In genomic region chr10:652226-652625, GRCh38 we compare ENCODE assay signal across 28 cellular contexts. TPM values are rescaled to one million over a fixed set of nuclear protein-coding genes. Genes with fewer than 3 reads are reported as not detected.
DNase-seq lines count a peak whose midpoint lies in the region; ATAC-seq and TF ChIP-seq lines count a peak whose summit lies in the region.
"Had no signal": no experiment of that assay in that cellular context is flagged by ENCODE, and none has a peak within 500 bp of the region (broad histone marks: within the 10 kb centered on the region; RNA-seq: fewer than 3 reads in every experiment).

No MANE protein-coding gene starts in this region.

- H3K27ac ChIP-seq in prostate gland: no peak overlapping the region
- H3K27ac ChIP-seq: BLaER1, RWPE1, thoracic aorta had no signal

- H3K4me1 Mint-ChIP-seq in glutamatergic neuron (ENCODE audit: low read depth, unreplicated experiment): peaks cover 20% of the 10 kb centered on the region
- H3K4me1 Mint-ChIP-seq: activated B cell treated with CpG ODN at 0.5 μM for 24 hours; activated naive CD4-positive, alpha-beta T cell treated with anti-CD3 and anti-CD28 coated beads, Interleukin-2, amount 50 U/mL, for 24 hours; memory B cell; naive B cell had no signal

- 87% methylated on average over 15 of the region's 15 CpGs for WGBS in prostate gland

- intact Hi-C loops in posterior vena cava (cut with DNase I) (no loop called here), prostate gland (cut with DNase I) (no loop called here)

- no peaks in the 10 kb centered on the region for H3K4me1 ChIP-seq in prostate gland (replicated peaks)

- no peaks in the 10 kb centered on the region for H3K9me3 ChIP-seq in prostate gland
- H3K9me3 ChIP-seq: thoracic aorta had no signal

- no peaks in the 10 kb centered on the region for H3K36me3 Mint-ChIP-seq in glutamatergic neuron (ENCODE audit: unreplicated experiment)
- H3K36me3 Mint-ChIP-seq: activated naive CD4-positive, alpha-beta T cell treated with anti-CD3 and anti-CD28 coated beads, Interleukin-2, amount 50 U/mL, for 24 hours; memory B cell; naive B cell had no signal

- no peak overlapping the region for H3K4me3 ChIP-seq in prostate gland
- H3K4me3 ChIP-seq: BLaER1, thoracic aorta had no signal

- peaks cover 2% of the 10 kb centered on the region for H3K9me3 Mint-ChIP-seq in glutamatergic neuron (ENCODE audit: unreplicated experiment)
- H3K9me3 Mint-ChIP-seq: activated B cell treated with CpG ODN at 0.5 μM for 24 hours; activated naive CD4-positive, alpha-beta T cell treated with anti-CD3 and anti-CD28 coated beads, Interleukin-2, amount 50 U/mL, for 24 hours; activated T-helper 1 cell treated with anti-CD3 and anti-CD28 coated beads, Interleukin-12 subunit alpha, Interleukin-12 subunit beta, Interleukin-2, Interleukin-4 antibody, amounts not matched to agents 30 ng/mL and 10 ng/mL and 1 ng/mL, durations not matched to agents 14 hours and 24 hours and 36 hours; dendritic cell treated with granulocyte-macrophage colony-stimulating factor and Interleukin-4, amounts not matched to agents 40 ng/mL and 50 ng/mL, for 4 days; memory B cell had no signal

- H3K27me3 ChIP-seq in prostate gland (replicated peaks; ENCODE audit: insufficient read depth): no peaks in the 10 kb centered on the region
- H3K27me3 ChIP-seq: BLaER1 had no signal

- TF ChIP-seq CTCF in glutamatergic neuron (IDR thresholded peaks at IDR 0.05; ENCODE audit: partially characterized antibody, unreplicated experiment) (no peak), prostate gland (IDR thresholded peaks at IDR 0.05) (no peak)

- DNase-seq in ELF-1 (ENCODE audit: low read depth, low spot score) (peak; percentile 52), NCI-H510A treated with DMSO at 0.1 percent for 48 hours (lab: John Stamatoyannopoulos, UW) (peak; percentile 24), glutamatergic neuron (no peak), posterior vena cava (ENCODE audit: low spot score) (peak; percentile 64), prostate gland (ENCODE audit: low spot score) (no peak), NOMO-1 (lab: John Stamatoyannopoulos, UW; ENCODE audit: unreplicated experiment in 2 of 2) (no peak), NCI-H526 treated with DMSO at 0.1 percent for 48 hours (lab: John Stamatoyannopoulos, UW) (no peak)
- DNase-seq: ACHN; activated B cell treated with CpG ODN at 0.5 μM for 24 hours; activated CD4-positive, alpha-beta T cell treated with anti-CD3 and anti-CD28 coated beads, Interleukin-2, amount 50 U/mL, for 4 hours; anterior cingulate cortex; KBM-7; left cardiac atrium; naive B cell; NCI-H1436; NCI-H526; stimulated activated CD4-positive, alpha-beta T cell treated with anti-CD3 and anti-CD28 coated beads, Interleukin-12 subunit alpha, Interleukin-12 subunit beta, amount 100 ng/mL, for 4 hours; stimulated activated CD4-positive, alpha-beta T cell treated with anti-CD3 and anti-CD28 coated beads, Interleukin-4, amount 100 ng/mL, for 24 hours; stimulated activated naive CD4-positive, alpha-beta T cell treated with Interleukin-2 at 50 U/mL for 16 hours had no signal

- no peak for ATAC-seq in HG03159 (IDR thresholded peaks at IDR 0.05; ENCODE audit: unreplicated experiment)
- ATAC-seq: left cardiac atrium, right cardiac atrium had no signal

- H3K27ac Mint-ChIP-seq in glutamatergic neuron (ENCODE audit: unreplicated experiment): no peak overlapping the region
- H3K27ac Mint-ChIP-seq: activated B cell treated with CpG ODN at 0.5 μM for 24 hours; activated T-helper 1 cell treated with anti-CD3 and anti-CD28 coated beads, Interleukin-12 subunit alpha, Interleukin-12 subunit beta, Interleukin-2, Interleukin-4 antibody, amounts not matched to agents 30 ng/mL and 10 ng/mL and 1 ng/mL, durations not matched to agents 14 hours and 24 hours and 36 hours; dendritic cell treated with granulocyte-macrophage colony-stimulating factor and Interleukin-4, amounts not matched to agents 40 ng/mL and 50 ng/mL, for 4 days; memory B cell; naive B cell had no signal

- peaks cover 7% of the 10 kb centered on the region for H3K27me3 Mint-ChIP-seq in glutamatergic neuron (ENCODE audit: unreplicated experiment)

- H3K36me3 ChIP-seq in prostate gland: no peaks in the 10 kb centered on the region
- H3K36me3 ChIP-seq: thoracic aorta had no signal

- TF ChIP-seq POLR2A in prostate gland (IDR thresholded peaks at IDR 0.05): no peak

- H3K4me3 Mint-ChIP-seq in glutamatergic neuron (ENCODE audit: unreplicated experiment): peak overlapping the region; percentile 61
- H3K4me3 Mint-ChIP-seq: activated B cell treated with CpG ODN at 0.5 μM for 24 hours; activated naive CD4-positive, alpha-beta T cell treated with anti-CD3 and anti-CD28 coated beads, Interleukin-2, amount 50 U/mL, for 24 hours; activated T-helper 1 cell treated with anti-CD3 and anti-CD28 coated beads, Interleukin-12 subunit alpha, Interleukin-12 subunit beta, Interleukin-2, Interleukin-4 antibody, amounts not matched to agents 30 ng/mL and 10 ng/mL and 1 ng/mL, durations not matched to agents 14 hours and 24 hours and 36 hours; dendritic cell treated with granulocyte-macrophage colony-stimulating factor and Interleukin-4, amounts not matched to agents 40 ng/mL and 50 ng/mL, for 4 days; memory B cell; naive B cell had no signal

RNA-seq across cellular contexts. Expression of gene DIP2C, which starts 37.2 kb away (rescaled TPM):
- 52.6 TPM for total RNA-seq in glutamatergic neuron (ENCODE audit: unreplicated experiment)
- 10 to 100 TPM; 39.3 to 45.6 TPM for total RNA-seq in posterior vena cava
- 10 to 100 TPM; 12.3 to 41.8 TPM for total RNA-seq in prostate gland

Comparison
In these comparisons a context has a peak if more than half of its experiments do, and no peak if none do; other contexts are left out.
1. DNase-seq: peak in ELF-1 (single experiment), NCI-H510A treated with DMSO at 0.1 percent for 48 hours (single experiment) and posterior vena cava (single experiment); none in glutamatergic neuron (single experiment), prostate gland (single experiment), NOMO-1 (0 of 2) and NCI-H526 treated with DMSO at 0.1 percent for 48 hours (single experiment).